ENCODE assay signal across 1 cellular context in the genomic region with DNA sequence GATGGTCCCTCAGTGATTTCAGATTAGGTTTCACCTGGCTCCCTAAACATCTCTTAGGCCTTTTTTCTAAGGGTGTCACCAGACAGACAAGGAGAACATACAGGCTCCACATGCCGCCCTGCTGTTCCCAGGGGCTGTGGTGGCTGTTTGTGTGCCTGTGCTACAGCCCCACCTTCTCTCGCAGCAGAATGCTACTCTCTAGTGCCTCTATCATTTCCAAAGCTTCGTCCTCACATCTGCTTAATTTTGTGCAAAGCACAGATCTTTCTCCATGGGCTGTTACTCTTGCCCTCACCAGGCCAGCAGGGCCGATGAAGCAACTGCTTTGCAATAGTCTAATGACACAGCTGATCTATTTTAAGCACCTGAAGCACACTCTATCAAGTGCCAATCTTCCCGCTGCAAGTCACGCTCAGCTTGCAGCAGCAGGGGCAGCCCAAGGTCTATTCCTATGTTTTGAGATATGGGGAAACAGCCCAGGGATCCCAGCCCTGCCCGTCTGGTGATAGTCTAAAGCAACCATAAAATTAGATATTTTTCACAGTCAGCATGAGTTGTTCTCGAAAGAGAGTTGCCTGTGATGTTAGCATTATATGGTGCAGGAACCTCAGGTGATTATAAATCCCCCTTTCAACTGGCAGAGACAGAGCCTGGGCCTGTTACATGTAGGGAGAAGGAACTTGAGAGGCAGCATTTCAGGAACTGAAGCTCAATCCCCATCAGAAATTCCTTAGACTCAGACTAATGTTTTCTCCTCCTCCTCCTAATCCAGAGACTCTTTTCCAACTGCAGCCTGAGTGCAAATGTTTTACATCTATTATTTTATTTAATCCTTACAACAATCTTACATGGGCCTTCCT.
TF ChIP-seq lines count a peak whose summit lies in the region.

No MANE protein-coding gene starts in this region.

TF ChIP-seq in HCT116, 20 proteins besides CTCF, POLR2A, EP300 and RAD21 (continued from another document):
- no peak for TF ChIP-seq REST (IDR thresholded peaks at IDR 0.05; ENCODE audit: low read depth)
